In genomic region chr22:24253126-24253525, GRCh38 we compare ENCODE assay signal across 2 cellular contexts. TPM values are rescaled to one million over a fixed set of nuclear protein-coding genes. Genes with fewer than 3 reads are reported as not detected.
"Had no signal": no experiment of that assay in that cellular context is flagged by ENCODE, and none has a peak within 500 bp of the region (broad histone marks: within the 10 kb centered on the region; RNA-seq: fewer than 3 reads in every experiment).

No MANE protein-coding gene starts in this region.

RNA-seq across cellular contexts. Expression of gene GGT5, which starts 8.2 kb away (rescaled TPM):
- total RNA-seq: H4, H7 had no signal
